ENCODE assay signal across 23 cellular contexts in the genomic region with DNA sequence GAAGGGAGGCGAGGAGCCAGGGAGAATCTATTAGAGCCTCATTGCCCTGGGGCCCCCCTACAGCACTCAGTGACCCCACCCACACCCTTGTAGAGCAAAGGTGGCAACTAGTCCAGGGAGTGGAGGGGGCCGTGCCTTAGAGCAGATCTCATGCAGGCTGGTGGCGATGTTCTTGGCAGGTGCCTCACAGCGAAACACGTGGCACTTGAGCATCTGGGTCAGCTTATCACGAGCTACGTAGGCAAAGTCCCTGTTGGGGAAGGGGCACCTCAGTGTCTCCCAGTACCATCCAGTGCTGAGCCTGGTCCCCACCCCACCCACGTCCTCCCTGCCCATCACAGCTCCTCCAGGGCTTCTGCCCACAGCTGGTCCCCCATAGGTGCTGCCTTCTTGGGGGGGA. TPM values are rescaled to one million over a fixed set of nuclear protein-coding genes. Genes with fewer than 3 reads are reported as not detected.
DNase-seq lines count a peak whose midpoint lies in the region; ATAC-seq, FAIRE-seq and TF ChIP-seq lines count a peak whose summit lies in the region.
"Had no signal": no experiment of that assay in that cellular context is flagged by ENCODE, and none has a peak within 500 bp of the region (broad histone marks: within the 10 kb centered on the region; RNA-seq: fewer than 3 reads in every experiment).

No MANE protein-coding gene starts in this region.

- H3K4me1 ChIP-seq in effector memory CD4-positive, alpha-beta T cell (ENCODE audit: control insufficient read depth, insufficient read depth, low read length, poor library complexity, severe bottlenecking) = peaks cover 53% of the 10 kb centered on the region
- H3K4me1 ChIP-seq: breast epithelium, parathyroid adenoma, right lobe of liver had no signal

- ATAC-seq in activated naive CD8-positive, alpha-beta T cell treated with anti-CD3 and anti-CD28 coated beads, Interleukin-2, amount 10 ng/mL, durations not matched to agents 7 days and 5 days (ENCODE audit: low read depth) = no peak
- no peak for ATAC-seq in activated naive CD8-positive, alpha-beta T cell treated with anti-CD3 and anti-CD28 coated beads, Interleukin-2, amount 50 U/mL, for 24 hours
- ATAC-seq in GM21367 (IDR thresholded peaks at IDR 0.05; ENCODE audit: unreplicated experiment) = no peak
- ATAC-seq: left lobe of liver had no signal

- POLR2A ChIA-PET in activated naive CD8-positive, alpha-beta T cell treated with anti-CD3 and anti-CD28 coated beads, Interleukin-2, amount 10 ng/mL, durations not matched to agents 7 days and 5 days (lab: Charles Lee) = interaction anchor here (2.5 to 7.4 kb wide), 4 partner anchors 10 to 80 kb away, joined by 12 to 140 read pairs (median 72); a partner anchor contains a TSS

- FAIRE-seq in GM12892 (lab: Jason Lieb, UNC) = peak; percentile 73
- FAIRE-seq: K562, TTC549 had no signal

- H3K9me3 Mint-ChIP-seq in activated naive CD8-positive, alpha-beta T cell treated with anti-CD3 and anti-CD28 coated beads, Interleukin-2, amount 10 ng/mL, durations not matched to agents 7 days and 5 days = no peaks in the 10 kb centered on the region
- H3K9me3 Mint-ChIP-seq in activated naive CD8-positive, alpha-beta T cell treated with anti-CD3 and anti-CD28 coated beads, Interleukin-2, amount 50 U/mL, for 24 hours = no peaks in the 10 kb centered on the region
- H3K9me3 Mint-ChIP-seq: nephron progenitor cell had no signal

- peak overlapping the region; percentile 68 for H3K27ac ChIP-seq in effector memory CD4-positive, alpha-beta T cell (ENCODE audit: insufficient read depth, low read length, poor library complexity, severe bottlenecking)
- peak overlapping the region; percentile 85 for H3K27ac ChIP-seq in temporal lobe (ENCODE audit: low read depth, low read length)
- H3K27ac ChIP-seq: adrenal gland, breast epithelium, parathyroid adenoma, right lobe of liver, RWPE1 had no signal

- no peak overlapping the region for H3K4me3 Mint-ChIP-seq in activated naive CD8-positive, alpha-beta T cell treated with anti-CD3 and anti-CD28 coated beads, Interleukin-2, amount 10 ng/mL, durations not matched to agents 7 days and 5 days
- H3K4me3 Mint-ChIP-seq in activated naive CD8-positive, alpha-beta T cell treated with anti-CD3 and anti-CD28 coated beads, Interleukin-2, amount 50 U/mL, for 24 hours = no peak overlapping the region
- H3K4me3 Mint-ChIP-seq: nephron progenitor cell had no signal

- no peaks in the 10 kb centered on the region for H3K27me3 ChIP-seq in effector memory CD4-positive, alpha-beta T cell (replicated peaks; ENCODE audit: control insufficient read depth, insufficient read depth, low read length, poor library complexity, severe bottlenecking)
- H3K27me3 ChIP-seq: adrenal gland, breast epithelium, heart right ventricle, right lobe of liver had no signal

- no peak for TF ChIP-seq POLR2A in GM12892 (IDR thresholded peaks at IDR 0.05; ENCODE audit: low read depth, low read length)

- peaks cover 9% of the 10 kb centered on the region for H3K36me3 ChIP-seq in effector memory CD4-positive, alpha-beta T cell (ENCODE audit: control insufficient read depth, insufficient read depth, low read length)
- H3K36me3 ChIP-seq: breast epithelium, right lobe of liver had no signal

- peak overlapping the region; percentile 94 for H3K27ac Mint-ChIP-seq in activated naive CD8-positive, alpha-beta T cell treated with anti-CD3 and anti-CD28 coated beads, Interleukin-2, amount 10 ng/mL, durations not matched to agents 7 days and 5 days
- H3K27ac Mint-ChIP-seq in activated naive CD8-positive, alpha-beta T cell treated with anti-CD3 and anti-CD28 coated beads, Interleukin-2, amount 50 U/mL, for 24 hours = no peak overlapping the region
- H3K27ac Mint-ChIP-seq: nephron progenitor cell had no signal

- no peaks in the 10 kb centered on the region for H3K27me3 Mint-ChIP-seq in activated naive CD8-positive, alpha-beta T cell treated with anti-CD3 and anti-CD28 coated beads, Interleukin-2, amount 10 ng/mL, durations not matched to agents 7 days and 5 days
- no peaks in the 10 kb centered on the region for H3K27me3 Mint-ChIP-seq in activated naive CD8-positive, alpha-beta T cell treated with anti-CD3 and anti-CD28 coated beads, Interleukin-2, amount 50 U/mL, for 24 hours

- H3K4me1 Mint-ChIP-seq in activated naive CD8-positive, alpha-beta T cell treated with anti-CD3 and anti-CD28 coated beads, Interleukin-2, amount 10 ng/mL, durations not matched to agents 7 days and 5 days = peaks cover 49% of the 10 kb centered on the region
- peaks cover 51% of the 10 kb centered on the region for H3K4me1 Mint-ChIP-seq in activated naive CD8-positive, alpha-beta T cell treated with anti-CD3 and anti-CD28 coated beads, Interleukin-2, amount 50 U/mL, for 24 hours

- no peaks in the 10 kb centered on the region for H3K9me3 ChIP-seq in effector memory CD4-positive, alpha-beta T cell (ENCODE audit: control insufficient read depth, low read length)
- H3K9me3 ChIP-seq: adrenal gland, breast epithelium, heart right ventricle, right lobe of liver had no signal

- peaks cover 40% of the 10 kb centered on the region for H3K36me3 Mint-ChIP-seq in activated naive CD8-positive, alpha-beta T cell treated with anti-CD3 and anti-CD28 coated beads, Interleukin-2, amount 10 ng/mL, durations not matched to agents 7 days and 5 days
- H3K36me3 Mint-ChIP-seq in activated naive CD8-positive, alpha-beta T cell treated with anti-CD3 and anti-CD28 coated beads, Interleukin-2, amount 50 U/mL, for 24 hours (ENCODE audit: low read depth) = peaks cover 5% of the 10 kb centered on the region

- no peak for DNase-seq in activated naive CD8-positive, alpha-beta T cell treated with anti-CD3 and anti-CD28 coated beads, Interleukin-2, amount 10 ng/mL, durations not matched to agents 7 days and 5 days
- no peak for DNase-seq in activated naive CD8-positive, alpha-beta T cell treated with anti-CD3 and anti-CD28 coated beads, Interleukin-2, amount 50 U/mL, for 24 hours
- no peak for DNase-seq in GM12892 (ENCODE audit: insufficient read length)
- no peak for DNase-seq in effector memory CD4-positive, alpha-beta T cell
- DNase-seq in GM19238 (ENCODE audit: insufficient read length, low spot score) = no peak
- DNase-seq: activated CD4-positive, CD25-positive, alpha-beta regulatory T cell treated with anti-CD3 and anti-CD28 coated beads, Interleukin-2, amount 50 U/mL, for 72 hours; activated CD8-positive, alpha-beta memory T cell treated with anti-CD3 and anti-CD28 coated beads, Interleukin-2, amount 50 U/mL, for 4 hours; adrenal gland; dermis blood vessel endothelial cell; heart right ventricle; NCI-H2171; NCI-H526; nephron progenitor cell; right lobe of liver had no signal

- no peak overlapping the region for H3K4me3 ChIP-seq in effector memory CD4-positive, alpha-beta T cell (ENCODE audit: insufficient read depth, low read depth, low read length, poor library complexity, severe bottlenecking)
- H3K4me3 ChIP-seq: adrenal gland, breast epithelium, heart right ventricle, K562, right lobe of liver had no signal

RNA-seq across cellular contexts. Expression of a gene that starts 11.2 kb away (rescaled TPM):
- total RNA-seq in activated naive CD8-positive, alpha-beta T cell treated with anti-CD3 and anti-CD28 coated beads, Interleukin-2, amount 10 ng/mL, durations not matched to agents 7 days and 5 days = 10 to 100 TPM; 40.7 to 42.6 TPM
- polyA plus RNA-seq in GM12892 (2012; ENCODE audit: missing spikeins) = 5.5 TPM
- total RNA-seq in temporal lobe = 12.8 TPM

RNA-seq across cellular contexts. Expression of a gene that starts 17.5 kb away (rescaled TPM):
- 10 to 100 TPM; 64.0 to 69.2 TPM for total RNA-seq in activated naive CD8-positive, alpha-beta T cell treated with anti-CD3 and anti-CD28 coated beads, Interleukin-2, amount 10 ng/mL, durations not matched to agents 7 days and 5 days
- 4.2 TPM for polyA plus RNA-seq in GM12892 (2012; ENCODE audit: missing spikeins)
- total RNA-seq in temporal lobe = 202 TPM

RNA-seq across cellular contexts. Expression of a gene that starts 39.3 kb away (rescaled TPM):
- 1 to 10 TPM in 1 of 2 experiments, under 1 TPM in 1; 0.58 to 1.3 TPM for total RNA-seq in activated naive CD8-positive, alpha-beta T cell treated with anti-CD3 and anti-CD28 coated beads, Interleukin-2, amount 10 ng/mL, durations not matched to agents 7 days and 5 days
- polyA plus RNA-seq in GM12892 (2012; ENCODE audit: missing spikeins) = 0.57 TPM
- 1.5 TPM for total RNA-seq in temporal lobe
- total RNA-seq: fibroblast of villous mesenchyme had no signal
